10 cellular contexts compared by ENCODE assay signal in the genomic region with DNA sequence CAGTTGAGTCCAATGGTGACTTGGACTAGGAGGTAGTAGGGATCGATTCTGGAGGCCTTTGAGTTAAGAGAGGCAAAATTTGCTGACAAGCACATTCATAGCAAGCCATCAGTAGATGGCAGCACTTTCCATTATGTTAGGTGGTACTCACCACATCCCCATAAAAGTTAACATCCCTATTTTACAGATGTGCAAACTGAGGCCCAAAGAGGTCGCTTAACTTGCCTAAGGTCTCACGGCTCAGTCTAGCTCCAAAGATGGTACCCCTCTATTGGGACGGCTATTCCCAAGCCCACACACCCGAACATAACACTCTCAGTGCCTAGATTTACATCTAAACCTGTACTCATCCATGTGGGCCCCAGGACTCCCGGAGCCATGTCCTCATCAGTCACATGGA.
A peak's percentile ranks its signal among the peaks of the same experiment; 100 is the strongest.
DNase-seq lines count a peak whose midpoint lies in the region; FAIRE-seq and TF ChIP-seq lines count a peak whose summit lies in the region.
"Had no signal": no experiment of that assay in that cellular context is flagged by ENCODE, and none has a peak within 500 bp of the region (broad histone marks: within the 10 kb centered on the region; RNA-seq: fewer than 3 reads in every experiment).

No MANE protein-coding gene starts in this region.

- no peak overlapping the region for H3K4me2 ChIP-seq in KMS-11

- FAIRE-seq in urothelium cell line (lab: Jason Lieb, UNC), result no peak

- no peaks in the 10 kb centered on the region for H3K9me3 Mint-ChIP-seq in nephron progenitor cell

- in situ Hi-C loops in astrocyte of the spinal cord (cut with HindIII; ENCODE audit: low sequenced_read_pairs), result no loop called here

- peaks cover 16% of the 10 kb centered on the region for H3K27me3 Mint-ChIP-seq in nephron progenitor cell (ENCODE audit: low read depth, poor library complexity)

- H3K4me3 ChIP-seq in KMS-11 (IDR thresholded peaks at IDR 0.05; ENCODE audit: insufficient read depth, low read depth, low read length) (no peak overlapping the region), astrocyte of the spinal cord (ENCODE audit: low read depth, low read length) (no peak overlapping the region)
- H3K4me3 ChIP-seq: BLaER1 treated with 17β-estradiol and CSF1 and Interleukin-3, amounts not matched to agents 10 nM and 100 nM had no signal

- no peaks in the 10 kb centered on the region for H3K36me3 ChIP-seq in KMS-11 (ENCODE audit: insufficient read depth)
- H3K36me3 ChIP-seq: BLaER1 treated with 17β-estradiol and CSF1 and Interleukin-3, amounts not matched to agents 10 nM and 100 nM had no signal

- no peak overlapping the region for H2AFZ ChIP-seq in KMS-11 (ENCODE audit: low read depth)
- H2AFZ ChIP-seq: parathyroid adenoma had no signal

- H3K27ac ChIP-seq in KMS-11, result no peak overlapping the region
- H3K27ac ChIP-seq: parathyroid adenoma had no signal

- peak overlapping the region; percentile 42 for H3K27ac Mint-ChIP-seq in nephron progenitor cell

- H3K36me3 Mint-ChIP-seq in nephron progenitor cell (ENCODE audit: low read depth), result no peaks in the 10 kb centered on the region

- peaks cover 59% of the 10 kb centered on the region for H3K4me1 Mint-ChIP-seq in nephron progenitor cell

- H4K20me1 ChIP-seq in KMS-11 (ENCODE audit: insufficient read depth), result no peaks in the 10 kb centered on the region
- H4K20me1 ChIP-seq: BLaER1 treated with 17β-estradiol and CSF1 and Interleukin-3, amounts not matched to agents 10 nM and 100 nM had no signal

- H3K79me2 ChIP-seq in KMS-11 (ENCODE audit: insufficient read depth, low read depth), result no peaks in the 10 kb centered on the region

- no peaks in the 10 kb centered on the region for H3K27me3 ChIP-seq in KMS-11 (ENCODE audit: insufficient read depth, low read depth)
- H3K27me3 ChIP-seq: BLaER1 treated with 17β-estradiol and CSF1 and Interleukin-3, amounts not matched to agents 10 nM and 100 nM had no signal

- no peak overlapping the region for H3K9ac ChIP-seq in KMS-11
- H3K9ac ChIP-seq: parathyroid adenoma had no signal

- H3K4me3 Mint-ChIP-seq in nephron progenitor cell, result no peak overlapping the region

- DNase-seq in NCI-H2107 treated with DMSO at 0.1 percent for 48 hours (lab: John Stamatoyannopoulos, UW; ENCODE audit: unreplicated experiment) (peak; percentile 5), NCI-H2107 (lab: John Stamatoyannopoulos, UW) (no peak), astrocyte of the spinal cord (ENCODE audit: low read depth, low spot score) (peak; percentile 53), nephron progenitor cell (no peak), urothelium cell line (ENCODE audit: low spot score) (no peak), UCSD-AML1 (lab: John Stamatoyannopoulos, UW; ENCODE audit: unreplicated experiment) (no peak)
- no peak for DNase-seq in activated CD4-positive, CD25-positive, alpha-beta regulatory T cell treated with anti-CD3 and anti-CD28 coated beads, Interleukin-2, amount 50 U/mL, for 72 hours

- TF ChIP-seq CTCF in KMS-11 (conservative IDR thresholded peaks at IDR 0.05; ENCODE audit: low read depth, low read length) (peak; percentile 23; the same call in 1 of the 2 replicates), astrocyte of the spinal cord (IDR thresholded peaks at IDR 0.05; ENCODE audit: low read depth, low read length) (peak; percentile 49), nephron progenitor cell (IDR thresholded peaks at IDR 0.05) (no peak)

- peaks cover 43% of the 10 kb centered on the region for H3K4me1 ChIP-seq in KMS-11 (ENCODE audit: low read depth, poor library complexity, severe bottlenecking)

Comparison
In these comparisons a context has a peak if more than half of its experiments do, and no peak if none do; other contexts are left out.
1. DNase-seq: peak in NCI-H2107 treated with DMSO at 0.1 percent for 48 hours (single experiment) and astrocyte of the spinal cord (single experiment); none in NCI-H2107 (single experiment), nephron progenitor cell (single experiment), urothelium cell line (single experiment), UCSD-AML1 (single experiment) and activated CD4-positive, CD25-positive, alpha-beta regulatory T cell treated with anti-CD3 and anti-CD28 coated beads, Interleukin-2, amount 50 U/mL, for 72 hours (single experiment).